ENCODE assay signal across 8 cellular contexts in genomic region chr20:32031007-32031958, GRCh38. TPM values are rescaled to one million over a fixed set of nuclear protein-coding genes. Genes with fewer than 3 reads are reported as not detected.
DNase-seq lines count a peak whose midpoint lies in the region; ATAC-seq and TF ChIP-seq lines count a peak whose summit lies in the region.

No MANE protein-coding gene starts in this region.

- H3K27ac Mint-ChIP-seq in activated naive CD8-positive, alpha-beta T cell treated with anti-CD3 and anti-CD28 coated beads, Interleukin-2, amount 10 ng/mL, durations not matched to agents 7 days and 5 days: no peak overlapping the region

- H3K27me3 ChIP-seq in GM06990 (replicated peaks; ENCODE audit: control insufficient read depth, insufficient read depth, low read length) (no peaks in the 10 kb centered on the region; the same call in 1 of the 2 replicates), aorta (ENCODE audit: control insufficient read depth in 1 of 2, insufficient read depth in 2 of 2, low read length in 1 of 2) (no peaks in the 10 kb centered on the region)

- no peaks in the 10 kb centered on the region for H3K4me1 ChIP-seq in aorta (ENCODE audit: control insufficient read depth in 1 of 2, insufficient read depth in 2 of 2, low read length in 2 of 2)

- intact Hi-C loops in Right ventricle myocardium inferior (cut with DNase I) (loop anchor here (1.0 to 5.0 kb wide), 3 partner anchors 79 to 208 kb away; partner anchors contain the start of gene PDRG1), aorta (cut with DNase I) (loop anchor here (1.0 to 10.0 kb wide), 5 partner anchors 76 to 209 kb away; partner anchors contain the start of gene PDRG1 (in 1 of the 2))

- H3K36me3 ChIP-seq in GM06990 (ENCODE audit: control insufficient read depth, insufficient read depth, low read length): no peaks in the 10 kb centered on the region
- H3K36me3 ChIP-seq in aorta (ENCODE audit: control insufficient read depth in 1 of 2, insufficient read depth in 2 of 2, low read length in 1 of 2): no peaks in the 10 kb centered on the region

- H3K9me3 Mint-ChIP-seq in activated naive CD8-positive, alpha-beta T cell treated with anti-CD3 and anti-CD28 coated beads, Interleukin-2, amount 10 ng/mL, durations not matched to agents 7 days and 5 days: no peaks in the 10 kb centered on the region

- 10 to 11% methylated on average over 59 of the region's 59 CpGs for WGBS in aorta, 2 donors

- no peaks in the 10 kb centered on the region for H3K9me3 ChIP-seq in aorta (ENCODE audit: control insufficient read depth, low read length)

- H3K4me1 Mint-ChIP-seq in activated naive CD8-positive, alpha-beta T cell treated with anti-CD3 and anti-CD28 coated beads, Interleukin-2, amount 10 ng/mL, durations not matched to agents 7 days and 5 days: no peaks in the 10 kb centered on the region

- peak overlapping the region; percentile 30 for H3K4me3 ChIP-seq in GM06990 (replicated peaks; ENCODE audit: low read depth, low read length)
- no peak overlapping the region for H3K4me3 ChIP-seq in aorta (ENCODE audit: low read length in 2 of 2)

- DNase-seq in GM06990 (ENCODE audit: extremely low read depth, insufficient read length) (peak; percentile 61), NCI-H1105 (lab: John Stamatoyannopoulos, UW) (peak; percentile 77), SKM-1 treated with dmso at 0.1 percent for 144 hours (lab: John Stamatoyannopoulos, UW; ENCODE audit: unreplicated experiment) (peak; percentile 53), Right ventricle myocardium inferior (ENCODE audit: missing footprints) (peak; percentile 83), pons (ENCODE audit: low spot score) (peak; percentile 60), aorta (peak; percentile 86 to 93)
- DNase-seq in activated naive CD8-positive, alpha-beta T cell treated with anti-CD3 and anti-CD28 coated beads, Interleukin-2, amount 10 ng/mL, durations not matched to agents 7 days and 5 days: peak; percentile 66

- no peaks in the 10 kb centered on the region for H3K36me3 Mint-ChIP-seq in activated naive CD8-positive, alpha-beta T cell treated with anti-CD3 and anti-CD28 coated beads, Interleukin-2, amount 10 ng/mL, durations not matched to agents 7 days and 5 days

- no peak overlapping the region for H3K27ac ChIP-seq in aorta (ENCODE audit: low read depth in 1 of 2, low read length in 2 of 2)

- POLR2A ChIA-PET in activated naive CD8-positive, alpha-beta T cell treated with anti-CD3 and anti-CD28 coated beads, Interleukin-2, amount 10 ng/mL, durations not matched to agents 7 days and 5 days (lab: Charles Lee): interaction anchor here (0.6 kb wide), 1 partner anchor 65 kb away, joined by 5 read pairs; no protein-coding TSS in a partner anchor

- peak overlapping the region; percentile 45 for H3K4me3 Mint-ChIP-seq in activated naive CD8-positive, alpha-beta T cell treated with anti-CD3 and anti-CD28 coated beads, Interleukin-2, amount 10 ng/mL, durations not matched to agents 7 days and 5 days

- peaks cover 49% of the 10 kb centered on the region for H3K27me3 Mint-ChIP-seq in activated naive CD8-positive, alpha-beta T cell treated with anti-CD3 and anti-CD28 coated beads, Interleukin-2, amount 10 ng/mL, durations not matched to agents 7 days and 5 days

- TF ChIP-seq CTCF in GM06990 (IDR thresholded peaks at IDR 0.05; ENCODE audit: insufficient read depth, low read length, poor library complexity, severe bottlenecking): peak; percentile 100

- ATAC-seq in activated naive CD8-positive, alpha-beta T cell treated with anti-CD3 and anti-CD28 coated beads, Interleukin-2, amount 10 ng/mL, durations not matched to agents 7 days and 5 days (ENCODE audit: low read depth): peak; percentile 69
- peak; percentile 82 for ATAC-seq in Right ventricle myocardium inferior
- ATAC-seq in aorta (ENCODE audit: low FRiP score): peak; percentile 85
- ATAC-seq in HG03175 (IDR thresholded peaks at IDR 0.05; ENCODE audit: unreplicated experiment): no peak

RNA-seq across cellular contexts. Expression of gene HCK, which starts 20.8 kb away (rescaled TPM):
- under 1 TPM; 0.61 to 0.79 TPM for total RNA-seq in activated naive CD8-positive, alpha-beta T cell treated with anti-CD3 and anti-CD28 coated beads, Interleukin-2, amount 10 ng/mL, durations not matched to agents 7 days and 5 days
- total RNA-seq in Right ventricle myocardium inferior (7.0 TPM), aorta (10 to 100 TPM; 19.9 to 28.6 TPM)
- polyA plus RNA-seq in aorta: 10 to 100 TPM in 1 of 2 donors, 1 to 10 TPM in 1; 4.0 to 20.7 TPM

RNA-seq across cellular contexts. Expression of gene CCM2L, which starts 21.0 kb away (rescaled TPM):
- not detected for total RNA-seq in activated naive CD8-positive, alpha-beta T cell treated with anti-CD3 and anti-CD28 coated beads, Interleukin-2, amount 10 ng/mL, durations not matched to agents 7 days and 5 days
- total RNA-seq in Right ventricle myocardium inferior (10.3 TPM), aorta (10 to 100 TPM in 1 of 2 donors, 1 to 10 TPM in 1; 7.4 to 11.0 TPM)
- polyA plus RNA-seq in aorta: 1 to 10 TPM in 1 of 2 donors, under 1 TPM in 1; 0.88 to 1.7 TPM

Comparison
In these comparisons a context has a peak if more than half of its experiments do, and no peak if none do; other contexts are left out.
1. RNA of gene CCM2L, which starts 21.0 kb away (total RNA-seq): 7.4 to 11.0 TPM in aorta and 10.3 TPM in Right ventricle myocardium inferior (single experiment); not detected in activated naive CD8-positive, alpha-beta T cell treated with anti-CD3 and anti-CD28 coated beads, Interleukin-2, amount 10 ng/mL, durations not matched to agents 7 days and 5 days; every median in the first group is over 4 times any median in the second.
2. Peak in every context shown above with its lines, with median percentiles within 50 percentile points of each other: DNase-seq.